1 cellular context compared by ENCODE assay signal in the genomic region with DNA sequence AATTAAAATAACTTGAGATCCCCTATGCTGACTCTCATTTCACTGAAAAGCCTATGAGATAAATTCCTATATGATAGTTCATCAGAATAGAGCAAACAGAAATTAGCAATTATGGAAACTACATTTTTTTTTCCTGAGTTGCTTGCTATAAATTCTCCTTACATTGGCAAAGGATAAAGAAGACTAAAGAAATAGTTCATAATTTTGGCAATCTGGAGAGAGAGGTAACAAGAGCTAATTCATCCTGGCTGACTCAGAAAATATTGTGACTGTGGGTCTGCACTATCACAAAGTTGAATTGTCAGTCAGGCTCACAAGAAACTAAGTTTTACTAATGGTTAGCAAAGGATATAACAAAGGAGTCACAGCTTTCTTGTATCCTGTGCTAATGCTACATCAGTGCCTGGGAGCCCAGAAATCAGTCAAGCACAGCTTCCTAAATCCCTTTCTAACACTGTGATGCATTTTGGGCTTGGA.
TF ChIP-seq lines count a peak whose summit lies in the region.

No MANE protein-coding gene starts in this region.

TF ChIP-seq in IMR-90, 13 proteins besides CTCF, POLR2A, EP300 and RAD21 (continued from another document):
- TF ChIP-seq NFE2L2 (IDR thresholded peaks at IDR 0.05; ENCODE audit: low read depth, low read length) (no peak), BHLHE40 (IDR thresholded peaks at IDR 0.05; ENCODE audit: low read depth, low read length) (no peak), MAZ (IDR thresholded peaks at IDR 0.05; ENCODE audit: borderline replicate concordance, low read depth, low read length) (no peak), MAFK (IDR thresholded peaks at IDR 0.05; ENCODE audit: low read depth, low read length) (no peak), FOS (IDR thresholded peaks at IDR 0.05; ENCODE audit: low read depth, low read length) (no peak), MXI1 (IDR thresholded peaks at IDR 0.05; ENCODE audit: borderline replicate concordance, low read depth, low read length) (no peak), CEBPB (IDR thresholded peaks at IDR 0.05; ENCODE audit: low read depth, low read length) (no peak)
- TF ChIP-seq, protein P1, sequence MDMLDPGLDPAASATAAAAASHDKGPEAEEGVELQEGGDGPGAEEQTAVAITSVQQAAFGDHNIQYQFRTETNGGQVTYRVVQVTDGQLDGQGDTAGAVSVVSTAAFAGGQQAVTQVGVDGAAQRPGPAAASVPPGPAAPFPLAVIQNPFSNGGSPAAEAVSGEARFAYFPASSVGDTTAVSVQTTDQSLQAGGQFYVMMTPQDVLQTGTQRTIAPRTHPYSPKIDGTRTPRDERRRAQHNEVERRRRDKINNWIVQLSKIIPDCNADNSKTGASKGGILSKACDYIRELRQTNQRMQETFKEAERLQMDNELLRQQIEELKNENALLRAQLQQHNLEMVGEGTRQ (IDR thresholded peaks at IDR 0.05; ENCODE audit: low read depth, low read length), result no peak
TF ChIP-seq in IMR-90: peak in this region for 0.
